ENCODE assay signal across 15 cellular contexts in the genomic region with DNA sequence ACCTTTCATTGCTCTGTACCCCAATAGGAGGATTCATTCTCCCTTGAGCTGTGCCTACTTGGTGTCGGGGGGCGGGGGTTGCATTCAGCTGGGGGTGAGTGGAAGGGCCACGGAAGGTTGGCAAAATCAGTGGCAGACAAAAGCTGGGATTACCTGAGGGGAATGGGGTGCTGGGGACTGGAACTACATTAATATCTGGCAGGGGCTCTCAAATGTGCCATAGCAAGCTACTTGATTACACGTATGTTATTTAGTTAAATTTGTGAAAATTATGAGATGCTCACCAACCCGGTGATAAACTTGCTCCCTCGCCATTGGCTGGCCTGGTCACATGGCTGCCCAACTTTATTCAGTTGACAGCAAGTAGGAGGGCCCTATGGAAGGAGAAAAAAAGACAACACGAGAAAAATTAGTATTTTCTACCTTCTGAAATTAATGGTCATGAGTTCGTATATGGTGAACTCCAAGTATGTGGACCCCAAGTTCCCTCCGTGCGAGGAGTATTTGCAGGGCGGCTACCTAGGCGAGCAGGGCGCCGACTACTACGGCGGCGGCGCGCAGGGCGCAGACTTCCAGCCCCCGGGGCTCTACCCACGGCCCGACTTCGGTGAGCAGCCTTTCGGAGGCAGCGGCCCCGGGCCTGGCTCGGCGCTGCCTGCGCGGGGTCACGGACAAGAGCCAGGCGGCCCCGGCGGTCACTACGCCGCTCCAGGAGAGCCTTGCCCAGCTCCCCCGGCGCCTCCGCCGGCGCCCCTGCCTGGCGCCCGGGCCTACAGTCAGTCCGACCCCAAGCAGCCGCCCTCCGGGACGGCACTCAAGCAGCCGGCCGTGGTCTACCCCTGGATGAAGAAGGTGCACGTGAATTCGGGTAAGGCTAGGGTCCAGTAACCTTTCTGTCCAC. TPM values are rescaled to one million over a fixed set of nuclear protein-coding genes. Genes with fewer than 3 reads are reported as not detected.
A peak's percentile ranks its signal among the peaks of the same experiment; 100 is the strongest.
DNase-seq lines count a peak whose midpoint lies in the region; ATAC-seq and TF ChIP-seq lines count a peak whose summit lies in the region.
"Had no signal": no experiment of that assay in that cellular context is flagged by ENCODE, and none has a peak within 500 bp of the region (broad histone marks: within the 10 kb centered on the region; RNA-seq: fewer than 3 reads in every experiment).

HOXD4 (plus strand) TSS at position 352 of the 901 bp plus-strand sequence; CDS start at position 436, 84 bp downstream.

- no peak for TF ChIP-seq CTCF in GM12875 (IDR thresholded peaks at IDR 0.05; ENCODE audit: borderline replicate concordance, insufficient read depth, low read depth, low read length)
- TF ChIP-seq CTCF in gastroesophageal sphincter (IDR thresholded peaks at IDR 0.05), result no peak

- intact Hi-C loops in left colon (cut with DNase I, micrococcal nuclease), result no loop called here

- no peak for TF ChIP-seq POLR2A in gastroesophageal sphincter (IDR thresholded peaks at IDR 0.05)

- DNase-seq in NCI-H345 (lab: John Stamatoyannopoulos, UW), result peak; percentile 37
- DNase-seq in renal cortical epithelial cell (ENCODE audit: low read depth), result peak; percentile 74
- no peak for DNase-seq in left colon
- DNase-seq in NCI-H82 treated with DMSO at 0.1 percent for 48 hours (lab: John Stamatoyannopoulos, UW; ENCODE audit: unreplicated experiment), result no peak
- no peak for DNase-seq in naive thymus-derived CD8-positive, alpha-beta T cell
- DNase-seq: activated CD4-positive, alpha-beta T cell treated with anti-CD3 and anti-CD28 coated beads, Interleukin-2, amount 10 ng/mL, durations not matched to agents 24 days and 14 days; activated naive CD4-positive, alpha-beta T cell treated with anti-CD3 and anti-CD28 coated beads, Interleukin-2, amount 50 U/mL, for 16 hours; head of caudate nucleus; NCI-H2029 treated with DMSO at 0.1 percent for 48 hours; T-cell had no signal

- 0 to 16% methylated on average over 1 to 16 of the region's 52 CpGs for WGBS in gastroesophageal sphincter (ENCODE audit: low coverage in 1 of 2), 2 donors

- peaks cover 53 to 96% (median 80%) of the 10 kb centered on the region in 5 donors for H3K27me3 Mint-ChIP-seq in naive thymus-derived CD8-positive, alpha-beta T cell

- H3K36me3 ChIP-seq in gastroesophageal sphincter, result no peaks in the 10 kb centered on the region

- H3K36me3 Mint-ChIP-seq in naive thymus-derived CD8-positive, alpha-beta T cell, result no peaks in the 10 kb centered on the region
- H3K36me3 Mint-ChIP-seq: T-cell had no signal

- peaks cover 0 to 4% (median 0%) of the 10 kb centered on the region in 9 donors for H3K9me3 Mint-ChIP-seq in naive thymus-derived CD8-positive, alpha-beta T cell
- H3K9me3 Mint-ChIP-seq: activated CD4-positive, alpha-beta T cell treated with anti-CD3 and anti-CD28 coated beads, Interleukin-2, amount 10 ng/mL, durations not matched to agents 24 days and 14 days; T-cell had no signal

- H3K4me3 ChIP-seq in GM12875 (ENCODE audit: low read depth, low read length) (peak within 1 kb of the TSS; percentile 13), gastroesophageal sphincter (peak within 1 kb of the TSS in 1 of 2 donors; percentile 41)

- ATAC-seq in gastroesophageal sphincter, result peak; percentile 11
- ATAC-seq in left colon, result no peak
- ATAC-seq in GM18858 (IDR thresholded peaks at IDR 0.05; ENCODE audit: unreplicated experiment), result no peak
- no peak for ATAC-seq in naive thymus-derived CD8-positive, alpha-beta T cell
- ATAC-seq: T-cell had no signal

- peaks cover 0 to 17% (median 0%) of the 10 kb centered on the region in 3 donors for H3K4me1 ChIP-seq in gastroesophageal sphincter

- H3K27ac Mint-ChIP-seq in naive thymus-derived CD8-positive, alpha-beta T cell, result peak within 1 kb of the TSS in 2 of 10 donors; percentile 2 to 76
- H3K27ac Mint-ChIP-seq: activated CD4-positive, alpha-beta T cell treated with anti-CD3 and anti-CD28 coated beads, Interleukin-2, amount 10 ng/mL, durations not matched to agents 24 days and 14 days had no signal

- H3K4me1 Mint-ChIP-seq in naive thymus-derived CD8-positive, alpha-beta T cell, result peaks cover 4 to 18% (median 11%) of the 10 kb centered on the region in 4 donors
- H3K4me1 Mint-ChIP-seq: activated CD4-positive, alpha-beta T cell treated with anti-CD3 and anti-CD28 coated beads, Interleukin-2, amount 10 ng/mL, durations not matched to agents 24 days and 14 days had no signal

- peaks cover 100% of the 10 kb centered on the region for H3K27me3 ChIP-seq in gastroesophageal sphincter

- TF ChIP-seq EP300 in gastroesophageal sphincter (IDR thresholded peaks at IDR 0.05), result no peak

- POLR2A ChIA-PET in naive thymus-derived CD8-positive, alpha-beta T cell (lab: Charles Lee), result no interaction called here

- H3K9me3 ChIP-seq in gastroesophageal sphincter, result no peaks in the 10 kb centered on the region

- peak within 1 kb of the TSS in 3 of 10 donors; percentile 35 to 60 (median 54) for H3K4me3 Mint-ChIP-seq in naive thymus-derived CD8-positive, alpha-beta T cell
- H3K4me3 Mint-ChIP-seq: activated CD4-positive, alpha-beta T cell treated with anti-CD3 and anti-CD28 coated beads, Interleukin-2, amount 10 ng/mL, durations not matched to agents 24 days and 14 days had no signal

- H3K27ac ChIP-seq in gastroesophageal sphincter, result no peak within 1 kb of the TSS
- H3K27ac ChIP-seq: KMS-11 had no signal

RNA-seq across cellular contexts. Expression of gene HOXD4, which starts in this region (rescaled TPM):
- 1 to 10 TPM in 2 of 4 donors, under 1 TPM in 1, not detected in 1; 0.69 to 3.6 (median 1.3) TPM for total RNA-seq in gastroesophageal sphincter
- 6.6 and 23.2 TPM in 2 replicates for total RNA-seq in renal cortical epithelial cell
- 1 to 10 TPM; 3.8 to 9.7 TPM for total RNA-seq in left colon
- not detected for total RNA-seq in naive thymus-derived CD8-positive, alpha-beta T cell
- polyA plus RNA-seq in naive thymus-derived CD8-positive, alpha-beta T cell, result not detected
- total RNA-seq: activated CD4-positive, alpha-beta T cell treated with anti-CD3 and anti-CD28 coated beads, Interleukin-2, amount 10 ng/mL, durations not matched to agents 24 days and 14 days; H4; T-cell had no signal

Comparison
In these comparisons a context has a peak if more than half of its experiments do, and no peak if none do; other contexts are left out.
1. DNase-seq: peak in NCI-H345 (single experiment) and renal cortical epithelial cell (single experiment); none in left colon (0 of 2), NCI-H82 treated with DMSO at 0.1 percent for 48 hours (single experiment) and naive thymus-derived CD8-positive, alpha-beta T cell (0 of 10).